In genomic region chr2:8652774-8653426, GRCh38 we compare ENCODE assay signal across 16 cellular contexts.
"Had no signal": no experiment of that assay in that cellular context is flagged by ENCODE, and none has a peak within 500 bp of the region (broad histone marks: within the 10 kb centered on the region; RNA-seq: fewer than 3 reads in every experiment).

No MANE protein-coding gene starts in this region.

- ATAC-seq: left lung; mucosa of descending colon; naive thymus-derived CD4-positive, alpha-beta T cell had no signal

- H3K4me3 ChIP-seq: left lung, mucosa of descending colon, suprapubic skin had no signal

- DNase-seq: activated CD4-positive, alpha-beta T cell treated with anti-CD3 and anti-CD28 coated beads for 1 hour; activated naive CD4-positive, alpha-beta T cell; activated naive CD8-positive, alpha-beta T cell treated with anti-CD3 and anti-CD28 coated beads for 36 hours; amniotic stem cell; dermis blood vessel endothelial cell; foreskin fibroblast; left lung; mammary epithelial cell; mucosa of descending colon; naive thymus-derived CD4-positive, alpha-beta T cell; retina; SW 1271; trophoblast cell; WERI-Rb-1 had no signal

- H3K4me1 ChIP-seq: left lung, suprapubic skin had no signal

- H3K36me3 ChIP-seq: left lung, suprapubic skin, WERI-Rb-1 had no signal

- H3K27ac ChIP-seq: epithelial cell of prostate, left lung, suprapubic skin, WERI-Rb-1 had no signal

- H3K27me3 ChIP-seq: left lung, suprapubic skin had no signal

- H3K9me3 ChIP-seq: left lung, mucosa of descending colon, suprapubic skin had no signal
